ENCODE assay signal across 11 cellular contexts in genomic region chr21:34635307-34635706, GRCh38. TPM values are rescaled to one million over a fixed set of nuclear protein-coding genes. Genes with fewer than 3 reads are reported as not detected.
A peak's percentile ranks its signal among the peaks of the same experiment; 100 is the strongest.
DNase-seq lines count a peak whose midpoint lies in the region; ATAC-seq and TF ChIP-seq lines count a peak whose summit lies in the region.
"Had no signal": no experiment of that assay in that cellular context is flagged by ENCODE, and none has a peak within 500 bp of the region (broad histone marks: within the 10 kb centered on the region; RNA-seq: fewer than 3 reads in every experiment).

No MANE protein-coding gene starts in this region.

- H3K4me1 Mint-ChIP-seq in immature natural killer cell = peaks cover 5 to 7% of the 10 kb centered on the region in 2 donors

- H3K27ac ChIP-seq in cardiac muscle cell (no peak overlapping the region), smooth muscle cell (ENCODE audit: low read depth) (no peak overlapping the region)
- H3K27ac ChIP-seq: upper lobe of left lung had no signal

- H3K27ac Mint-ChIP-seq in immature natural killer cell = no peak overlapping the region

- intact Hi-C loops in Right ventricle myocardium superior (cut with DNase I) = no loop called here

- H3K36me3 Mint-ChIP-seq in immature natural killer cell = no peaks in the 10 kb centered on the region

- no peak overlapping the region for H3K4me3 Mint-ChIP-seq in immature natural killer cell

- 69% methylated on average over 3 of the region's 3 CpGs for WGBS in smooth muscle cell (ENCODE audit: low lambda C conversion rate)

- H3K9ac ChIP-seq in smooth muscle cell (ENCODE audit: low read depth) = no peak overlapping the region

- H3K36me3 ChIP-seq in cardiac muscle cell (no peaks in the 10 kb centered on the region), smooth muscle cell (ENCODE audit: low read depth) (no peaks in the 10 kb centered on the region)
- H3K36me3 ChIP-seq: upper lobe of left lung had no signal

- peaks cover 12% of the 10 kb centered on the region for H3K27me3 ChIP-seq in cardiac muscle cell
- peaks cover 40% of the 10 kb centered on the region for H3K27me3 ChIP-seq in smooth muscle cell (ENCODE audit: low read depth)
- H3K27me3 ChIP-seq: upper lobe of left lung had no signal

- H3K79me2 ChIP-seq in smooth muscle cell (ENCODE audit: low read depth) = no peaks in the 10 kb centered on the region

- peaks cover 0 to 13% (median 3%) of the 10 kb centered on the region in 3 donors for H3K27me3 Mint-ChIP-seq in immature natural killer cell (ENCODE audit: low read depth in 3 of 3)

- no peaks in the 10 kb centered on the region for H4K20me1 ChIP-seq in smooth muscle cell (ENCODE audit: low read depth)

- no peaks in the 10 kb centered on the region for H3K9me3 Mint-ChIP-seq in immature natural killer cell

- no peak for ATAC-seq in Right ventricle myocardium superior (ENCODE audit: poor library complexity)
- no peak for ATAC-seq in GM21390 (IDR thresholded peaks at IDR 0.05; ENCODE audit: unreplicated experiment)

- no peak for DNase-seq in cardiac muscle cell (ENCODE audit: low read depth in 1 of 2, low spot score in 1 of 2)
- DNase-seq in Right ventricle myocardium superior = no peak
- no peak for DNase-seq in HFF-Myc (ENCODE audit: extremely low read depth, low read depth)
- no peak for DNase-seq in choroid plexus epithelial cell (ENCODE audit: low read depth)
- DNase-seq in smooth muscle cell (lab: John Stamatoyannopoulos, UW; ENCODE audit: unreplicated experiment) = no peak
- no peak for DNase-seq in immature natural killer cell
- DNase-seq in NCI-H2171 treated with DMSO at 0.1 percent for 48 hours (lab: John Stamatoyannopoulos, UW) = no peak
- DNase-seq: GF-D8, NCI-H2107, upper lobe of left lung had no signal

- H3K4me3 ChIP-seq in cardiac muscle cell (no peak overlapping the region), HFF-Myc (replicated peaks; ENCODE audit: low read depth, low read length) (no peak overlapping the region), choroid plexus epithelial cell (ENCODE audit: low read depth, low read length) (no peak overlapping the region), smooth muscle cell (no peak overlapping the region)
- H3K4me3 ChIP-seq: upper lobe of left lung had no signal

- TF ChIP-seq CTCF in cardiac muscle cell (IDR thresholded peaks at IDR 0.05; ENCODE audit: low read depth, low read length) (peak; percentile 36), HFF-Myc (IDR thresholded peaks at IDR 0.05; ENCODE audit: low read depth, low read length, missing control alignments) (peak; percentile 39), choroid plexus epithelial cell (conservative IDR thresholded peaks at IDR 0.05; ENCODE audit: low read depth, low read length) (peak; percentile 46), smooth muscle cell (IDR thresholded peaks at IDR 0.05; ENCODE audit: borderline replicate concordance, insufficient read depth, poor library complexity, severe bottlenecking) (peak; percentile 37)

- no peaks in the 10 kb centered on the region for H3K4me1 ChIP-seq in cardiac muscle cell (ENCODE audit: low read depth)
- H3K4me1 ChIP-seq in smooth muscle cell (ENCODE audit: low read depth) = no peaks in the 10 kb centered on the region

- no peak overlapping the region for H2AFZ ChIP-seq in smooth muscle cell (ENCODE audit: low read depth)

- H3F3A ChIP-seq in smooth muscle cell (ENCODE audit: low read depth) = no peaks in the 10 kb centered on the region

- H3K9me3 ChIP-seq in cardiac muscle cell (ENCODE audit: low read depth) = no peaks in the 10 kb centered on the region
- no peaks in the 10 kb centered on the region for H3K9me3 ChIP-seq in smooth muscle cell (replicated peaks; ENCODE audit: low read depth)
- H3K9me3 ChIP-seq: upper lobe of left lung had no signal

- no peak overlapping the region for H3K4me2 ChIP-seq in smooth muscle cell

RNA-seq across cellular contexts. Expression of gene RCAN1, which starts 20.4 kb away (rescaled TPM):
- total RNA-seq in cardiac muscle cell (47.4 and 48.4 TPM in 2 replicates), Right ventricle myocardium superior (36.0 TPM), smooth muscle cell (153 and 155 TPM in 2 replicates)
- polyA plus RNA-seq in cardiac muscle cell (96.2 and 104 TPM in 2 replicates), smooth muscle cell (77.3 and 96.3 TPM in 2 replicates), immature natural killer cell (10 to 100 TPM; 14.2 to 24.6 (median 17.5) TPM)

RNA-seq across cellular contexts. Expression of gene CLIC6, which starts 33.5 kb away (rescaled TPM):
- total RNA-seq in cardiac muscle cell (not detected in 2 replicates), Right ventricle myocardium superior (7.7 TPM), smooth muscle cell (0.09 and 0.22 TPM in 2 replicates)
- polyA plus RNA-seq in cardiac muscle cell (not detected in 2 replicates), smooth muscle cell (0.31 TPM in 1 of 2 replicates, not detected in the other), immature natural killer cell (not detected)
